7 cellular contexts compared by ENCODE assay signal in the genomic region with DNA sequence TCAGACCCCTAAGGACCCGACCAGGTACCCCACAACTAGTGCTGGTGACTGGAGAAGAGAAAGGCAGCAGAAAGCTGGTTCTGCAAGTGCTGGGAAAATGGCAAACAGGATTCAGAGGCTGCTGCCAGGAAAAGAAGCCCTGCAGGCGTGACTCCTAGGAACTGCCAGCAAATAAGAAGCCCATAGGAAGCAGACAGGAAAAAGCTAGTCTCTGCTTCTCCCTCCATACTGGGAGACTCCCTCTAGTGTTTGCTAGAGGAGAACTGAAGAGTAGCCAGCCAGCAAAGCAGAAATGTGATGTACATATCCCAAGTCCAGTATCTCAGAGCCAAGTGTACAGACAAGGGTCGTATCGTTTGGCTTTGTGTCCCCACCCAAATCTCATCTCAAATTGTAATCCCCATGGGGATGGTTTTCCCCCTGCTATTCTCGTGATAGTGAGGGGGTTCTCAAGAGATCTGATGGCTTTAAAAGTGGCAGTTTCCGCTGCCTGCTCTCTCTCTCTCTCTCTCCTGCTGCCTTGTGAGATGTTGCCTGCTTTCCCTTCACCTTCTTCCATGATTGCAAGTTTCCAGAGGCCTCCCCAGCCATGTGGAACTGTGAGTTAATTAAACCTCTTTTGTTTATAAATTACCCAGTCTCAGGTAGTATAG. TPM values are rescaled to one million over a fixed set of nuclear protein-coding genes. Genes with fewer than 3 reads are reported as not detected.
A peak's percentile ranks its signal among the peaks of the same experiment; 100 is the strongest.
DNase-seq lines count a peak whose midpoint lies in the region; ATAC-seq and TF ChIP-seq lines count a peak whose summit lies in the region.

No MANE protein-coding gene starts in this region.

- ATAC-seq in gastroesophageal sphincter (peak; percentile 46), GM19463 (IDR thresholded peaks at IDR 0.05; ENCODE audit: unreplicated experiment) (no peak), HG03457 (IDR thresholded peaks at IDR 0.05; ENCODE audit: unreplicated experiment) (no peak)

- DNase-seq in HT-29 (ENCODE audit: low spot score) (peak; percentile 57), SK-N-MC (ENCODE audit: low read depth, low spot score) (peak; percentile 65), prostate gland (ENCODE audit: low spot score) (peak; percentile 79), NCI-H2196 treated with DMSO at 0.1 percent for 48 hours (lab: John Stamatoyannopoulos, UW; ENCODE audit: unreplicated experiment) (no peak)

- H3K9me3 ChIP-seq in SK-N-MC (ENCODE audit: low read depth, low read length) (no peaks in the 10 kb centered on the region), gastroesophageal sphincter (no peaks in the 10 kb centered on the region), prostate gland (no peaks in the 10 kb centered on the region)

- H3K27ac ChIP-seq in SK-N-MC (no peak overlapping the region), gastroesophageal sphincter (no peak overlapping the region), prostate gland (peak overlapping the region in 1 of 2 donors; percentile 22)

- 0 out of 2 replicates have a peak overlapping the region, but pooled peaks have one; percentile 24 for H3K4me3 ChIP-seq in SK-N-MC
- H3K4me3 ChIP-seq in gastroesophageal sphincter: no peak overlapping the region
- H3K4me3 ChIP-seq in prostate gland: no peak overlapping the region

- TF ChIP-seq EP300 in gastroesophageal sphincter (IDR thresholded peaks at IDR 0.05): no peak

- TF ChIP-seq CTCF in gastroesophageal sphincter (IDR thresholded peaks at IDR 0.05): peak in 3 of 4 experiments; percentile 23 to 58 (median 44)
- peak in 3 of 4 experiments; percentile 54 to 65 (median 59) for TF ChIP-seq CTCF in prostate gland (IDR thresholded peaks at IDR 0.05)

- H3K27me3 ChIP-seq in gastroesophageal sphincter (no peaks in the 10 kb centered on the region), prostate gland (replicated peaks; ENCODE audit: insufficient read depth) (no peaks in the 10 kb centered on the region)

- 52 to 64% methylated on average over 5 to 6 of the region's 6 CpGs for WGBS in gastroesophageal sphincter (ENCODE audit: low coverage in 1 of 2), 2 donors
- WGBS in prostate gland: 41% methylated on average over 6 of the region's 6 CpGs

- H3K36me3 ChIP-seq in SK-N-MC (ENCODE audit: insufficient read depth, low read length) (no peaks in the 10 kb centered on the region), gastroesophageal sphincter (no peaks in the 10 kb centered on the region), prostate gland (no peaks in the 10 kb centered on the region)

- H3K4me1 ChIP-seq in gastroesophageal sphincter (peaks cover 0 to 12% (median 0%) of the 10 kb centered on the region in 3 donors), prostate gland (replicated peaks) (no peaks in the 10 kb centered on the region)

- intact Hi-C loops in prostate gland (cut with DNase I): no loop called here

- no peak for TF ChIP-seq POLR2A in gastroesophageal sphincter (IDR thresholded peaks at IDR 0.05)
- TF ChIP-seq POLR2A in prostate gland (IDR thresholded peaks at IDR 0.05): no peak

- H3K9ac ChIP-seq in SK-N-MC (ENCODE audit: insufficient read length): no peak overlapping the region

RNA-seq across cellular contexts. Expression of gene TUSC1, which starts 38.1 kb away (rescaled TPM):
- 16.6 and 17.9 TPM in 2 replicates for total RNA-seq in HT-29 (2014; rRNA removed; shearing (Covaris generic))
- total RNA-seq in gastroesophageal sphincter: 10 to 100 TPM; 20.5 to 27.7 (median 23.8) TPM
- total RNA-seq in prostate gland: 10 to 100 TPM; 35.6 to 37.2 TPM
